In the genomic region with DNA sequence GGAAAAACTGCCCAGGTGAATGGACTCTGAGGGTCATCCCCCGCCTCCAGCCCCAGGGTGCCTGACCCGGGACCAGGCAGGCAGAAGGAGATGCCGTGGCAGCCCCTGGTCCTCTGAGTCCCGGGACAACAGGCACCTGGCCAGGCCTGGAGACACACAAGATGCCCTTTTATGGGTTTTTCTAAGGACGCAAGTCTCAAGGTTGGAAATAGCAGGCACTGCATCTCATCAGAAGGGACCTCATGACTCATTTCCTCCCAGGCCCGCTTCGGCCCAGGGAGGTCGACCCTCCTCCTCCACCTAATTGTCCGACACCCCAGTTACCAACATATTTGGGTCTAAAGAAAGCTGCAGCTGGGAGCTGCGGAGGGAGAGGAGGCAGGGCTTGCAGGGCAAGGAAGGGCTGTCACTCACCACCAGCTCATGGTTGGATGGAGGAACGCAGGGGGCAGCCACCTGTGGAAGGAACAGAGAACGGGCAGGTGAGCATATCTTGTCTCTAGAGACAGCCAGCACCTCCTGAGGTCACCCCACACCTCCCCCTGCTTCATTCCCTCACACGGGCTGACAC, we compare ENCODE assay signal across 10 cellular contexts.
A peak's percentile ranks its signal among the peaks of the same experiment; 100 is the strongest.
DNase-seq lines count a peak whose midpoint lies in the region; ATAC-seq and TF ChIP-seq lines count a peak whose summit lies in the region.
"Had no signal": no experiment of that assay in that cellular context is flagged by ENCODE, and none has a peak within 500 bp of the region (broad histone marks: within the 10 kb centered on the region; RNA-seq: fewer than 3 reads in every experiment).

No MANE protein-coding gene starts in this region.

- no peaks in the 10 kb centered on the region for H3K79me2 ChIP-seq in H9 (ENCODE audit: insufficient read depth, low read length)

- no peak overlapping the region for H2BK15ac ChIP-seq in H9 (ENCODE audit: low read depth, low read length)

- peaks cover 0 to 2% of the 10 kb centered on the region in 2 experiments; a peak in 1 of 5 replicates for H3K9me3 Mint-ChIP-seq in H9
- H3K9me3 Mint-ChIP-seq in activated T-cell treated with anti-CD3 and anti-CD28 coated beads, Interleukin-2, amount 50 U/mL, for 4 hours = no peaks in the 10 kb centered on the region

- no peaks in the 10 kb centered on the region for H4K20me1 ChIP-seq in H9 (ENCODE audit: control insufficient read depth, insufficient read depth, insufficient read length)

- no peak overlapping the region for H3K4me3 ChIP-seq in colonic mucosa

- H4K91ac ChIP-seq in H9 (ENCODE audit: insufficient read length, low read depth, low read length) = no peak overlapping the region

- no peak overlapping the region for H4K8ac ChIP-seq in H9 (replicated peaks; ENCODE audit: insufficient read length, low read depth, low read length)

- H4K5ac ChIP-seq in H9 (ENCODE audit: insufficient read length, low read depth, low read length) = no peak overlapping the region

- H3K4me2 ChIP-seq in H9 (ENCODE audit: insufficient read depth, insufficient read length, low read length) = peak overlapping the region; percentile 18

- no peak overlapping the region for H2BK5ac ChIP-seq in H9 (ENCODE audit: insufficient read length, low read length)

- no peak overlapping the region for H2BK20ac ChIP-seq in H9 (ENCODE audit: low read depth, low read length, poor library complexity, severe bottlenecking)

- H3K9ac ChIP-seq in H9 (ENCODE audit: extremely low read depth, insufficient read length, low read length) = no peak overlapping the region
- H3K9ac ChIP-seq in colonic mucosa (ENCODE audit: low read depth in 2 of 2, low read length in 2 of 2) = peak overlapping the region; percentile 8 to 16

- DNase-seq in H9 = peak; percentile 64
- DNase-seq in colonic mucosa = no peak
- DNase-seq in kidney glomerular epithelial cell (lab: John Stamatoyannopoulos, UW) = peak; percentile 85
- DNase-seq in sciatic nerve (ENCODE audit: low spot score) = no peak
- no peak for DNase-seq in DMS 273 (lab: John Stamatoyannopoulos, UW; ENCODE audit: unreplicated experiment)
- DNase-seq in activated T-cell treated with anti-CD3 and anti-CD28 coated beads, Interleukin-2, amount 50 U/mL, for 4 hours = no peak
- no peak for DNase-seq in middle frontal gyrus (ENCODE audit: extremely low spot score, low spot score)
- DNase-seq: DMS153, NCI-H1048 had no signal

- no peak overlapping the region for H3T11ph ChIP-seq in H9 (ENCODE audit: low read length)

- peak overlapping the region in 2 of 3 experiments; percentile 85 to 89; a peak in 3 of 7 replicates for H3K27ac Mint-ChIP-seq in H9

- H3K27ac ChIP-seq in H9 (ENCODE audit: insufficient read length, low read depth, low read length) (no peak overlapping the region), colonic mucosa (peak overlapping the region; percentile 49), temporal lobe (ENCODE audit: low read depth, low read length) (peak overlapping the region; percentile 21)

- H3K9me3 ChIP-seq in H9 (ENCODE audit: control insufficient read depth, low read depth, low read length) (no peaks in the 10 kb centered on the region), colonic mucosa (no peaks in the 10 kb centered on the region)

- intact Hi-C loops in colonic mucosa (cut with DNase I) = no loop called here
- intact Hi-C loops in sciatic nerve (cut with DNase I) = no loop called here

- no peak for ATAC-seq in sciatic nerve
- no peak for ATAC-seq in activated T-cell treated with anti-CD3 and anti-CD28 coated beads, Interleukin-2, amount 50 U/mL, for 4 hours

- no peaks in the 10 kb centered on the region for H3K36me3 ChIP-seq in colonic mucosa

- no peaks in the 10 kb centered on the region for H3K27me3 ChIP-seq in H9 (ENCODE audit: insufficient read depth, low read length)
- no peaks in the 10 kb centered on the region for H3K27me3 ChIP-seq in colonic mucosa

- H3K4me3 Mint-ChIP-seq in H9 = peak overlapping the region in 1 of 2 experiments; percentile 19; a peak in 2 of 5 replicates
- H3K4me3 Mint-ChIP-seq in activated T-cell treated with anti-CD3 and anti-CD28 coated beads, Interleukin-2, amount 50 U/mL, for 4 hours = no peak overlapping the region

- H3K4me1 ChIP-seq in H9 (ENCODE audit: insufficient read depth, low read length) = peaks cover 13% of the 10 kb centered on the region; the same call in 1 of the 2 replicates
- H3K4me1 ChIP-seq in colonic mucosa = peaks cover 6% of the 10 kb centered on the region

- no peak overlapping the region for H2BK12ac ChIP-seq in H9 (ENCODE audit: insufficient read length, low read depth, low read length)

- no peak overlapping the region for H3K4ac ChIP-seq in H9 (ENCODE audit: low read depth, low read length)

- H2AFZ ChIP-seq in H9 (ENCODE audit: low read length) = no peak overlapping the region

- TF ChIP-seq CTCF in H9 (conservative IDR thresholded peaks at IDR 0.05) = no peak
- TF ChIP-seq CTCF in colonic mucosa (IDR thresholded peaks at IDR 0.05) = no peak

- no peak overlapping the region for H2BK120ac ChIP-seq in H9 (ENCODE audit: low read depth, low read length, poor library complexity, severe bottlenecking)

- H3K23ac ChIP-seq in H9 (ENCODE audit: insufficient read length, low read depth, low read length) = no peak overlapping the region

- no peaks in the 10 kb centered on the region; a peak in 1 of 7 replicates for H3K36me3 Mint-ChIP-seq in H9 (ENCODE audit: insufficient read depth in 1 of 3, low read depth in 3 of 3)
- no peaks in the 10 kb centered on the region for H3K36me3 Mint-ChIP-seq in activated T-cell treated with anti-CD3 and anti-CD28 coated beads, Interleukin-2, amount 50 U/mL, for 4 hours (ENCODE audit: insufficient read depth)

- H3K4me1 Mint-ChIP-seq in H9 = peaks cover 49 to 62% of the 10 kb centered on the region in 2 experiments
- H3K4me1 Mint-ChIP-seq in activated T-cell treated with anti-CD3 and anti-CD28 coated beads, Interleukin-2, amount 50 U/mL, for 4 hours (ENCODE audit: low read depth) = no peaks in the 10 kb centered on the region

- no peaks in the 10 kb centered on the region for H3K79me1 ChIP-seq in H9 (ENCODE audit: insufficient read depth, low read depth, low read length, poor library complexity, severe bottlenecking)

- H3K56ac ChIP-seq in H9 (ENCODE audit: insufficient read length, low read depth, low read length) = no peak overlapping the region

- H3K18ac ChIP-seq in H9 (ENCODE audit: insufficient read length, low read depth, low read length) = peak overlapping the region; percentile 60

- no peaks in the 10 kb centered on the region for H3K23me2 ChIP-seq in H9 (ENCODE audit: insufficient read length, low read depth, low read length, poor library complexity, severe bottlenecking)

- H2AK5ac ChIP-seq in H9 (ENCODE audit: insufficient read length, low read length) = no peak overlapping the region

- H3K14ac ChIP-seq in H9 (ENCODE audit: insufficient read depth, low read length) = peak overlapping the region; percentile 71

- no CpG with 5 or more reads among the region's 13 CpGs for WGBS in H9 (ENCODE audit: extremely low coverage, insufficient read length, low lambda C conversion rate)

- H3K27me3 Mint-ChIP-seq in H9 (ENCODE audit: low read depth) = peaks cover 5% of the 10 kb centered on the region
- H3K27me3 Mint-ChIP-seq in activated T-cell treated with anti-CD3 and anti-CD28 coated beads, Interleukin-2, amount 50 U/mL, for 4 hours (ENCODE audit: low read depth) = peaks cover 9% of the 10 kb centered on the region

Comparison
In these comparisons a context has a peak if more than half of its experiments do, and no peak if none do; other contexts are left out.
1. DNase-seq: peak in H9 (single experiment) and kidney glomerular epithelial cell (single experiment); none in colonic mucosa (single experiment), sciatic nerve (single experiment), DMS 273 (single experiment), activated T-cell treated with anti-CD3 and anti-CD28 coated beads, Interleukin-2, amount 50 U/mL, for 4 hours (single experiment) and middle frontal gyrus (single experiment).